11 cellular contexts compared by ENCODE assay signal in genomic region chr17:27560668-27561067, GRCh38.
DNase-seq lines count a peak whose midpoint lies in the region; ATAC-seq, FAIRE-seq and TF ChIP-seq lines count a peak whose summit lies in the region.
"Had no signal": no experiment of that assay in that cellular context is flagged by ENCODE, and none has a peak within 500 bp of the region (broad histone marks: within the 10 kb centered on the region; RNA-seq: fewer than 3 reads in every experiment).

No MANE protein-coding gene starts in this region.

- H3K9me2 ChIP-seq in Karpas-422 (replicated peaks; ENCODE audit: insufficient read depth, low read length) = no peaks in the 10 kb centered on the region

- H2AFZ ChIP-seq in astrocyte (ENCODE audit: low read depth, low read length) = no peak overlapping the region
- H2AFZ ChIP-seq in Karpas-422 (ENCODE audit: low read length) = no peak overlapping the region

- DNase-seq in Daoy (ENCODE audit: low read depth) (peak; percentile 55), astrocyte (ENCODE audit: low read depth) (no peak), heart left ventricle (peak in 1 of 5 donors; percentile 67), psoas muscle (peak; percentile 32 to 59), globus pallidus (ENCODE audit: low spot score) (no peak), Karpas-422 (no peak), WERI-Rb-1 (no peak)
- DNase-seq in effector memory CD8-positive, alpha-beta T cell = no peak
- DNase-seq: activated CD4-positive, alpha-beta T cell treated with anti-CD3 and anti-CD28 coated beads, Interleukin-2, amount 10 ng/mL, durations not matched to agents 7 days and 5 days; activated naive CD8-positive, alpha-beta T cell treated with anti-CD3 and anti-CD28 coated beads, Interleukin-2, amount 10 ng/mL, durations not matched to agents 7 days and 5 days; stimulated activated naive CD8-positive, alpha-beta T cell treated with anti-CD3 and anti-CD28 coated beads, Interleukin-15, amount 100 ng/mL, for 72 hours had no signal

- no peaks in the 10 kb centered on the region for H3K27me3 Mint-ChIP-seq in astrocyte (ENCODE audit: low read depth, unreplicated experiment)
- H3K27me3 Mint-ChIP-seq in effector memory CD8-positive, alpha-beta T cell = no peaks in the 10 kb centered on the region
- H3K27me3 Mint-ChIP-seq: activated CD4-positive, alpha-beta T cell treated with anti-CD3 and anti-CD28 coated beads, Interleukin-2, amount 10 ng/mL, durations not matched to agents 7 days and 5 days; activated naive CD8-positive, alpha-beta T cell treated with anti-CD3 and anti-CD28 coated beads, Interleukin-2, amount 10 ng/mL, durations not matched to agents 7 days and 5 days; stimulated activated naive CD8-positive, alpha-beta T cell treated with anti-CD3 and anti-CD28 coated beads, Interleukin-15, amount 100 ng/mL, for 72 hours had no signal

- no peaks in the 10 kb centered on the region for H3K36me3 ChIP-seq in astrocyte (ENCODE audit: insufficient read depth, low read length)
- H3K36me3 ChIP-seq in heart left ventricle = peaks cover 0 to 5% (median 0%) of the 10 kb centered on the region in 9 donors
- no peaks in the 10 kb centered on the region for H3K36me3 ChIP-seq in psoas muscle (ENCODE audit: insufficient read depth in 1 of 2, low read depth in 1 of 2)
- H3K36me3 ChIP-seq in Karpas-422 (ENCODE audit: insufficient read depth, low read length) = no peaks in the 10 kb centered on the region
- H3K36me3 ChIP-seq in WERI-Rb-1 = peaks cover 15% of the 10 kb centered on the region

- peaks cover 23% of the 10 kb centered on the region for H3K4me1 Mint-ChIP-seq in astrocyte (ENCODE audit: low read depth, unreplicated experiment)
- H3K4me1 Mint-ChIP-seq in effector memory CD8-positive, alpha-beta T cell (ENCODE audit: low read depth in 2 of 2) = peaks cover 5 to 11% of the 10 kb centered on the region in 2 donors

- H3K27ac ChIP-seq in astrocyte (ENCODE audit: low read depth, low read length) (peak overlapping the region; percentile 67), heart left ventricle (peak overlapping the region in 11 of 12 donors; percentile 62 to 88 (median 80)), psoas muscle (peak overlapping the region; percentile 38), Karpas-422 (ENCODE audit: low read length) (no peak overlapping the region), WERI-Rb-1 (no peak overlapping the region)

- TF ChIP-seq CTCF in astrocyte (IDR thresholded peaks at IDR 0.05; ENCODE audit: insufficient read depth, low read depth, low read length) (no peak), heart left ventricle (IDR thresholded peaks at IDR 0.05) (no peak), psoas muscle (IDR thresholded peaks at IDR 0.05) (no peak), WERI-Rb-1 (IDR thresholded peaks at IDR 0.05; ENCODE audit: low read depth, low read length) (no peak)

- H3K9me3 ChIP-seq in astrocyte (ENCODE audit: insufficient read depth, low read depth, low read length) (no peaks in the 10 kb centered on the region), heart left ventricle (no peaks in the 10 kb centered on the region), psoas muscle (no peaks in the 10 kb centered on the region), Karpas-422 (ENCODE audit: low read length) (no peaks in the 10 kb centered on the region), WERI-Rb-1 (ENCODE audit: severe bottlenecking) (no peaks in the 10 kb centered on the region)

- H3K4me1 ChIP-seq in astrocyte (ENCODE audit: insufficient read depth, low read length) = peaks cover 26% of the 10 kb centered on the region
- peaks cover 5 to 64% (median 22%) of the 10 kb centered on the region in 12 donors for H3K4me1 ChIP-seq in heart left ventricle
- peaks cover 20% of the 10 kb centered on the region for H3K4me1 ChIP-seq in psoas muscle
- H3K4me1 ChIP-seq in Karpas-422 (ENCODE audit: low read length) = no peaks in the 10 kb centered on the region

- no peaks in the 10 kb centered on the region for H4K20me1 ChIP-seq in astrocyte (ENCODE audit: insufficient read depth, low read length)
- no peaks in the 10 kb centered on the region for H4K20me1 ChIP-seq in Karpas-422 (ENCODE audit: insufficient read depth, low read depth, low read length)

- peaks cover 45% of the 10 kb centered on the region for H3K79me2 ChIP-seq in astrocyte (ENCODE audit: insufficient read depth, low read length)
- H3K79me2 ChIP-seq in Karpas-422 (ENCODE audit: low read length) = no peaks in the 10 kb centered on the region

- H3K27ac Mint-ChIP-seq in astrocyte (ENCODE audit: unreplicated experiment) = peak overlapping the region; percentile 75
- H3K27ac Mint-ChIP-seq in effector memory CD8-positive, alpha-beta T cell = no peak overlapping the region
- H3K27ac Mint-ChIP-seq: activated CD4-positive, alpha-beta T cell treated with anti-CD3 and anti-CD28 coated beads, Interleukin-2, amount 10 ng/mL, durations not matched to agents 7 days and 5 days had no signal

- H3K36me3 Mint-ChIP-seq in astrocyte (ENCODE audit: low read depth, unreplicated experiment) = peaks cover 23% of the 10 kb centered on the region
- H3K36me3 Mint-ChIP-seq in effector memory CD8-positive, alpha-beta T cell (ENCODE audit: insufficient read depth) = peaks cover 12% of the 10 kb centered on the region

- WGBS in heart left ventricle, 4 donors = 51 to 66% (median 58%) methylated on average over 4 of the region's 4 CpGs
- WGBS in psoas muscle, 3 donors = 35 to 56% (median 46%) methylated on average over 4 of the region's 4 CpGs

- no peaks in the 10 kb centered on the region for H3K9me3 Mint-ChIP-seq in astrocyte (ENCODE audit: unreplicated experiment)
- no peaks in the 10 kb centered on the region for H3K9me3 Mint-ChIP-seq in effector memory CD8-positive, alpha-beta T cell
- H3K9me3 Mint-ChIP-seq: activated naive CD8-positive, alpha-beta T cell treated with anti-CD3 and anti-CD28 coated beads, Interleukin-2, amount 10 ng/mL, durations not matched to agents 7 days and 5 days had no signal

- peak overlapping the region; percentile 73 for H3K4me2 ChIP-seq in astrocyte (ENCODE audit: low read length)
- H3K4me2 ChIP-seq in Karpas-422 (ENCODE audit: low read depth, low read length, poor library complexity, severe bottlenecking) = no peak overlapping the region

- intact Hi-C loops in heart left ventricle (cut with DNase I) (loop anchor here in 4 of 10 donors (2.0 to 10.0 kb wide), 3 partner anchors 40 to 106 kb away; partner anchors contain the start of gene KSR1 (in 2 of the 4)), psoas muscle (cut with DNase I) (no loop called here)

- no peak for FAIRE-seq in astrocyte (lab: Jason Lieb, UNC)

- H3K27me3 ChIP-seq in astrocyte (ENCODE audit: insufficient read depth, low read length) = no peaks in the 10 kb centered on the region
- no peaks in the 10 kb centered on the region for H3K27me3 ChIP-seq in heart left ventricle
- no peaks in the 10 kb centered on the region for H3K27me3 ChIP-seq in psoas muscle (ENCODE audit: insufficient read depth in 3 of 3, low read length in 2 of 3)
- no peaks in the 10 kb centered on the region; the same call in 1 of the 2 replicates for H3K27me3 ChIP-seq in Karpas-422 (ENCODE audit: low read length)
- H3K27me3 ChIP-seq in WERI-Rb-1 (ENCODE audit: insufficient read depth, low read depth, severe bottlenecking) = no peaks in the 10 kb centered on the region

- no peak overlapping the region for H3K4me3 Mint-ChIP-seq in astrocyte (ENCODE audit: unreplicated experiment)
- H3K4me3 Mint-ChIP-seq in effector memory CD8-positive, alpha-beta T cell = no peak overlapping the region
- H3K4me3 Mint-ChIP-seq: activated CD4-positive, alpha-beta T cell treated with anti-CD3 and anti-CD28 coated beads, Interleukin-2, amount 10 ng/mL, durations not matched to agents 7 days and 5 days; activated naive CD8-positive, alpha-beta T cell treated with anti-CD3 and anti-CD28 coated beads, Interleukin-2, amount 10 ng/mL, durations not matched to agents 7 days and 5 days; stimulated activated naive CD8-positive, alpha-beta T cell treated with anti-CD3 and anti-CD28 coated beads, Interleukin-15, amount 100 ng/mL, for 72 hours had no signal

- peak; percentile 12 to 57 (median 36) for ATAC-seq in heart left ventricle
- peak; percentile 34 to 62 (median 47) for ATAC-seq in psoas muscle
- no peak for ATAC-seq in effector memory CD8-positive, alpha-beta T cell (replicated peaks)
- ATAC-seq: stimulated activated naive CD8-positive, alpha-beta T cell treated with anti-CD3 and anti-CD28 coated beads, Interleukin-15, amount 100 ng/mL, for 72 hours had no signal

- H3K9ac ChIP-seq in astrocyte (ENCODE audit: low read length) (peak overlapping the region; percentile 66), Karpas-422 (ENCODE audit: low read length) (no peak overlapping the region)

- TF ChIP-seq POLR2A in heart left ventricle (IDR thresholded peaks at IDR 0.05) = no peak

- H3K4me3 ChIP-seq in astrocyte (ENCODE audit: insufficient read depth, low read depth, low read length) = peak overlapping the region; percentile 13
- H3K4me3 ChIP-seq in heart left ventricle = peak overlapping the region in 10 of 12 donors; percentile 14 to 52 (median 39)
- peak overlapping the region; percentile 50 for H3K4me3 ChIP-seq in psoas muscle
- no peak overlapping the region for H3K4me3 ChIP-seq in Karpas-422 (ENCODE audit: low read length)
- no peak overlapping the region for H3K4me3 ChIP-seq in WERI-Rb-1 (ENCODE audit: low read depth, low read length)

Comparison
In these comparisons a context has a peak if more than half of its experiments do, and no peak if none do; other contexts are left out.
1. DNase-seq: peak in Daoy (single experiment) and psoas muscle (2 of 2); none in astrocyte (single experiment), globus pallidus (single experiment), Karpas-422 (single experiment), effector memory CD8-positive, alpha-beta T cell (0 of 3) and WERI-Rb-1 (single experiment).
2. H3K27ac ChIP-seq: peak in astrocyte (single experiment), heart left ventricle (11 of 12) and psoas muscle (single experiment); none in Karpas-422 (single experiment) and WERI-Rb-1 (single experiment).
3. H3K4me3 ChIP-seq: peak in astrocyte (single experiment), heart left ventricle (10 of 12) and psoas muscle (single experiment); none in Karpas-422 (single experiment) and WERI-Rb-1 (single experiment).